In genomic region chr22:41568811-41569210, GRCh38 we compare ENCODE assay signal across 1 cellular context.
TF ChIP-seq lines count a peak whose summit lies in the region.

No MANE protein-coding gene starts in this region.

TF ChIP-seq in H1, 55 proteins besides CTCF, POLR2A, EP300 and RAD21:
- TF ChIP-seq ZNF274 (IDR thresholded peaks at IDR 0.05; ENCODE audit: borderline replicate concordance, extremely low read depth, low read length) (no peak), TAF7 (optimal IDR thresholded peaks at IDR 0.05; ENCODE audit: borderline replicate concordance, low read depth, low read length) (no peak), JUND (IDR thresholded peaks at IDR 0.05; ENCODE audit: low read length) (no peak), MAFK (IDR thresholded peaks at IDR 0.05; ENCODE audit: low read depth, low read length) (no peak), FOSL1 (IDR thresholded peaks at IDR 0.05; ENCODE audit: insufficient read depth, low read depth, low read length) (no peak), GABPA (IDR thresholded peaks at IDR 0.05; ENCODE audit: borderline replicate concordance, insufficient read depth, low read length) (no peak), EGR1 (IDR thresholded peaks at IDR 0.05; ENCODE audit: borderline replicate concordance, low read depth, low read length) (no peak), SIRT6 (IDR thresholded peaks at IDR 0.05; ENCODE audit: low read length) (no peak), BACH1 (IDR thresholded peaks at IDR 0.05; ENCODE audit: low read length) (no peak), KDM5A (IDR thresholded peaks at IDR 0.05; ENCODE audit: low read length) (no peak), TCF12 (IDR thresholded peaks at IDR 0.05; ENCODE audit: low read depth, low read length) (no peak), CREB1 (IDR thresholded peaks at IDR 0.05) (no peak)
TF ChIP-seq in H1: peak in this region for 0.
